Comparison of ENCODE assay signal across 1 cellular context in genomic region chr7:76425156-76425555, GRCh38.
TF ChIP-seq lines count a peak whose summit lies in the region.

No MANE protein-coding gene starts in this region.

TF ChIP-seq in IMR-90, 13 proteins besides CTCF, POLR2A, EP300 and RAD21:
- no peak for TF ChIP-seq ELK1 (IDR thresholded peaks at IDR 0.05; ENCODE audit: borderline replicate concordance, low read depth, low read length)
TF ChIP-seq in IMR-90: peak in this region for 0.
